ENCODE assay signal across 20 cellular contexts in genomic region chr7:26656735-26657134, GRCh38.
"Had no signal": no experiment of that assay in that cellular context is flagged by ENCODE, and none has a peak within 500 bp of the region (broad histone marks: within the 10 kb centered on the region; RNA-seq: fewer than 3 reads in every experiment).

No MANE protein-coding gene starts in this region.

- H3K9me3 Mint-ChIP-seq: activated CD4-positive, alpha-beta memory T cell treated with anti-CD3 and anti-CD28 coated beads, Interleukin-2, amount 10 ng/mL, durations not matched to agents 7 days and 5 days; activated naive CD4-positive, alpha-beta T cell treated with anti-CD3 and anti-CD28 coated beads for 36 hours; activated T-helper 17 cell treated with anti-CD3 and anti-CD28 coated beads, Interleukin-2, amount 50 U/mL, for 72 hours; T-cell had no signal

- DNase-seq: activated CD4-positive, alpha-beta memory T cell treated with anti-CD3 and anti-CD28 coated beads, Interleukin-2, amount 10 ng/mL, durations not matched to agents 7 days and 5 days; activated CD4-positive, alpha-beta T cell treated with anti-CD3 and anti-CD28 coated beads for 36 hours; activated CD4-positive, alpha-beta T cell treated with anti-CD3 and anti-CD28 coated beads, Interleukin-2, amount 50 U/mL, for 1 hour; activated gamma-delta T cell; activated naive CD4-positive, alpha-beta T cell treated with anti-CD3 and anti-CD28 coated beads for 36 hours; activated T-cell treated with anti-CD3 and anti-CD28 coated beads for 4 hours; activated T-cell treated with anti-CD3 and anti-CD28 coated beads, Interleukin-2, amount 50 U/mL, for 48 hours; brain microvascular endothelial cell; MG63; NCI-H1436; NCI-H187 treated with DMSO at 0.1 percent for 48 hours; NCI-H226; NCI-H526; SIG-M5; T-cell; T-helper 2 cell; T1000 had no signal

- ATAC-seq: activated CD4-positive, alpha-beta T cell treated with anti-CD3 and anti-CD28 coated beads for 36 hours; activated T-helper 17 cell treated with anti-CD3 and anti-CD28 coated beads, Interleukin-2, amount 50 U/mL, for 72 hours; T-cell had no signal

- H3K4me3 Mint-ChIP-seq: activated CD4-positive, alpha-beta memory T cell treated with anti-CD3 and anti-CD28 coated beads, Interleukin-2, amount 10 ng/mL, durations not matched to agents 7 days and 5 days; activated CD4-positive, alpha-beta T cell treated with anti-CD3 and anti-CD28 coated beads for 36 hours; activated naive CD4-positive, alpha-beta T cell treated with anti-CD3 and anti-CD28 coated beads for 36 hours; activated naive CD8-positive, alpha-beta T cell; activated T-helper 17 cell treated with anti-CD3 and anti-CD28 coated beads, Interleukin-2, amount 50 U/mL, for 72 hours; T-cell had no signal

- H3K9me3 ChIP-seq: MG63 had no signal

- H3K36me3 ChIP-seq: brain microvascular endothelial cell, cardiac muscle cell, MG63 had no signal

- H3K27ac Mint-ChIP-seq: activated CD4-positive, alpha-beta memory T cell treated with anti-CD3 and anti-CD28 coated beads, Interleukin-2, amount 10 ng/mL, durations not matched to agents 7 days and 5 days; activated CD4-positive, alpha-beta T cell treated with anti-CD3 and anti-CD28 coated beads for 36 hours; activated naive CD4-positive, alpha-beta T cell treated with anti-CD3 and anti-CD28 coated beads for 36 hours; activated naive CD8-positive, alpha-beta T cell; activated T-helper 17 cell treated with anti-CD3 and anti-CD28 coated beads, Interleukin-2, amount 50 U/mL, for 72 hours; T-cell had no signal

- H3K27ac ChIP-seq: brain microvascular endothelial cell, cardiac muscle cell had no signal

- H3K36me3 Mint-ChIP-seq: activated naive CD8-positive, alpha-beta T cell; T-cell had no signal

- H3K4me1 Mint-ChIP-seq: activated CD4-positive, alpha-beta memory T cell treated with anti-CD3 and anti-CD28 coated beads, Interleukin-2, amount 10 ng/mL, durations not matched to agents 7 days and 5 days; activated CD4-positive, alpha-beta T cell treated with anti-CD3 and anti-CD28 coated beads for 36 hours; activated T-helper 17 cell treated with anti-CD3 and anti-CD28 coated beads, Interleukin-2, amount 50 U/mL, for 72 hours; T-cell had no signal

- H3K4me3 ChIP-seq: cardiac muscle cell, MG63 had no signal
